Comparison of ENCODE assay signal across 17 cellular contexts in the genomic region with DNA sequence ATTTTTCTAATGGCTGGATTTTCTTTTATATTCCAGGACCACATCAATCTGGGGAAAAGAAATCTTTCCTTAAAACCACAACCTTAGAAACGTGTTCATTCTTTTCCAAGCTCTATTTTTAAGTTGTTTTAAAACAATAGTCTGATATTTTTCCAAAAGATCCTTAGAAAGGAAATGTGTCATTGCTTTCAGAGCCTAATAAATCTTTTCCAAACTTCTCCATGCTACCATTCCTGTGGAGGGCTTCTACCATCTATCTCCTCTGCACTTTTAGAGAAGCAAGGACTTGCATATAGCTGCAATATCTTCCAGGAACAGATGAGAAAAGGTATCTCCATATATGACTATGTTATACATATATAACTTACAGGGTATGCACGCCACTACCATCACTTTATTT. TPM values are rescaled to one million over a fixed set of nuclear protein-coding genes. Genes with fewer than 3 reads are reported as not detected.
DNase-seq lines count a peak whose midpoint lies in the region; ATAC-seq and TF ChIP-seq lines count a peak whose summit lies in the region.
"Had no signal": no experiment of that assay in that cellular context is flagged by ENCODE, and none has a peak within 500 bp of the region (broad histone marks: within the 10 kb centered on the region; RNA-seq: fewer than 3 reads in every experiment).

No MANE protein-coding gene starts in this region.

- no peak overlapping the region for H3K9ac ChIP-seq in PC-3 (ENCODE audit: low read length)
- H3K9ac ChIP-seq: BLaER1 had no signal

- no peak overlapping the region for H3K27ac ChIP-seq in PC-3 (ENCODE audit: low read length)
- H3K27ac ChIP-seq: A549, BLaER1, HL-60 had no signal

- ATAC-seq in PC-3 (peak; percentile 37; the same call in 1 of the 2 replicates), HG02870 (IDR thresholded peaks at IDR 0.05; ENCODE audit: unreplicated experiment) (no peak)
- ATAC-seq: A549, GM23338 had no signal

- H3K9me2 ChIP-seq in PC-3 (replicated peaks; ENCODE audit: low read length), result no peaks in the 10 kb centered on the region

- H3K79me2 ChIP-seq in PC-3 (ENCODE audit: low read length), result peaks cover 90% of the 10 kb centered on the region

- intact Hi-C loops in PC-3 (cut with micrococcal nuclease), result no loop called here

- no peaks in the 10 kb centered on the region for H3K27me3 ChIP-seq in PC-3 (ENCODE audit: low read length)
- H3K27me3 ChIP-seq: BLaER1 had no signal

- H3K36me3 ChIP-seq in PC-3 (ENCODE audit: low read depth, low read length), result peaks cover 5% of the 10 kb centered on the region

- H3K4me1 ChIP-seq in PC-3 (ENCODE audit: insufficient read depth, low read length), result peaks cover 7% of the 10 kb centered on the region; the same call in 1 of the 2 replicates

- H3K4me3 ChIP-seq in PC-3 (ENCODE audit: low read length), result no peak overlapping the region
- H3K4me3 ChIP-seq: A549, BLaER1, GM23338 had no signal

- H2AFZ ChIP-seq in PC-3 (ENCODE audit: low read length), result no peak overlapping the region
- H2AFZ ChIP-seq: GM23338 had no signal

- no peak for TF ChIP-seq CTCF in PC-3 (conservative IDR thresholded peaks at IDR 0.05; ENCODE audit: low read depth, low read length)

- DNase-seq in EH (ENCODE audit: low read depth) (peak; percentile 52), PC-3 (no peak), dermis blood vessel endothelial cell (peak; percentile 57), lung microvascular endothelial cell (ENCODE audit: low read depth in 2 of 2) (peak; percentile 39 to 64), NCI-H69 (lab: John Stamatoyannopoulos, UW) (no peak)
- DNase-seq in activated CD4-positive, alpha-beta T cell treated with anti-CD3 and anti-CD28 coated beads, Interleukin-2, amount 50 U/mL, for 4 hours, result no peak
- DNase-seq: AML-193; Caco-2; CD8-positive, alpha-beta memory T cell; DND-41; GF-D8; H7 had no signal

- CTCF ChIA-PET in PC-3 (lab: Charles Lee), result interaction anchor here (0.7 kb wide), 1 partner anchor 19 kb away, joined by 3 read pairs; no protein-coding TSS in a partner anchor

- POLR2A ChIA-PET in PC-3 (lab: Charles Lee; ENCODE audit: unreplicated experiment), result no interaction called here

- H3K4me2 ChIP-seq in PC-3 (ENCODE audit: low read length), result no peak overlapping the region
- H3K4me2 ChIP-seq: A549, BLaER1, GM23338 had no signal

- no peaks in the 10 kb centered on the region for H3K9me3 ChIP-seq in PC-3 (ENCODE audit: low read length)

- H4K20me1 ChIP-seq in PC-3 (ENCODE audit: low read length), result no peaks in the 10 kb centered on the region; the same call in 1 of the 2 replicates

- no peaks in the 10 kb centered on the region for H3F3A ChIP-seq in PC-3 (ENCODE audit: low read length, unreplicated experiment)

- BruUV-seq in PC-3 (replicated peaks; lab: Mats Ljungman, UMichigan), result no TSS peak

RNA-seq across cellular contexts. Expression of a gene that starts 21.2 kb away (rescaled TPM):
- total RNA-seq in PC-3 (2014; rRNA removed) (44.9 and 47.7 TPM in 2 replicates), dermis blood vessel endothelial cell (111 and 126 TPM in 2 replicates), lung microvascular endothelial cell (87.9 and 94.6 TPM in 2 replicates)

RNA-seq across cellular contexts. Expression of a gene that starts 33.3 kb away (rescaled TPM):
- total RNA-seq in PC-3 (2014; rRNA removed) (22.4 and 24.8 TPM in 2 replicates), dermis blood vessel endothelial cell (38.6 and 42.0 TPM in 2 replicates), lung microvascular endothelial cell (22.0 and 23.6 TPM in 2 replicates)

Comparison
In these comparisons a context has a peak if more than half of its experiments do, and no peak if none do; other contexts are left out.
1. DNase-seq: peak in EH (single experiment), dermis blood vessel endothelial cell (single experiment) and lung microvascular endothelial cell (2 of 2); none in PC-3 (single experiment), activated CD4-positive, alpha-beta T cell treated with anti-CD3 and anti-CD28 coated beads, Interleukin-2, amount 50 U/mL, for 4 hours (0 of 2) and NCI-H69 (single experiment).